Comparison of ENCODE assay signal across 30 cellular contexts in genomic region chr15:65551183-65551582, GRCh38.
DNase-seq lines count a peak whose midpoint lies in the region; ATAC-seq and TF ChIP-seq lines count a peak whose summit lies in the region.
"Had no signal": no experiment of that assay in that cellular context is flagged by ENCODE, and none has a peak within 500 bp of the region (broad histone marks: within the 10 kb centered on the region; RNA-seq: fewer than 3 reads in every experiment).

No MANE protein-coding gene starts in this region.

- H3K9me3 Mint-ChIP-seq in stimulated activated naive CD8-positive, alpha-beta T cell treated with anti-CD3 and anti-CD28 coated beads, Interleukin-15, Interleukin-2, amounts not matched to agents 100 ng/mL and 50 ng/mL, for 24 hours: no peaks in the 10 kb centered on the region
- no peaks in the 10 kb centered on the region for H3K9me3 Mint-ChIP-seq in stimulated activated naive CD8-positive, alpha-beta T cell treated with anti-CD3 and anti-CD28 coated beads, Interleukin-15, amount 100 ng/mL, for 72 hours
- peaks cover 4% of the 10 kb centered on the region for H3K9me3 Mint-ChIP-seq in nephron progenitor cell
- H3K9me3 Mint-ChIP-seq: activated CD4-positive, alpha-beta T cell treated with anti-CD3 and anti-CD28 coated beads, Interleukin-2, amount 10 ng/mL, durations not matched to agents 24 days and 14 days; activated naive CD4-positive, alpha-beta T cell treated with anti-CD3 and anti-CD28 coated beads, Interleukin-2, amount 10 ng/mL, durations not matched to agents 7 days and 5 days; natural killer cell had no signal

- peak overlapping the region; percentile 45 for H3K27ac Mint-ChIP-seq in stimulated activated naive CD8-positive, alpha-beta T cell treated with anti-CD3 and anti-CD28 coated beads, Interleukin-15, Interleukin-2, amounts not matched to agents 100 ng/mL and 50 ng/mL, for 24 hours
- H3K27ac Mint-ChIP-seq in stimulated activated naive CD8-positive, alpha-beta T cell treated with anti-CD3 and anti-CD28 coated beads, Interleukin-15, amount 100 ng/mL, for 72 hours: peak overlapping the region in 1 of 2 donors; percentile 38
- H3K27ac Mint-ChIP-seq in nephron progenitor cell: peak overlapping the region; percentile 73
- H3K27ac Mint-ChIP-seq: activated naive CD4-positive, alpha-beta T cell treated with anti-CD3 and anti-CD28 coated beads, Interleukin-2, amount 10 ng/mL, durations not matched to agents 7 days and 5 days; B cell had no signal

- peak overlapping the region; percentile 28 for H3K4me3 ChIP-seq in choroid plexus epithelial cell (ENCODE audit: low read depth, low read length)
- H3K4me3 ChIP-seq: coronary artery, GM23248, Peyer's patch, smooth muscle cell, thoracic aorta, uterus had no signal

- no peak overlapping the region for H3K4me3 Mint-ChIP-seq in stimulated activated naive CD8-positive, alpha-beta T cell treated with anti-CD3 and anti-CD28 coated beads, Interleukin-15, Interleukin-2, amounts not matched to agents 100 ng/mL and 50 ng/mL, for 24 hours
- H3K4me3 Mint-ChIP-seq in stimulated activated naive CD8-positive, alpha-beta T cell treated with anti-CD3 and anti-CD28 coated beads, Interleukin-15, amount 100 ng/mL, for 72 hours: no peak overlapping the region
- no peak overlapping the region for H3K4me3 Mint-ChIP-seq in nephron progenitor cell
- H3K4me3 Mint-ChIP-seq: activated CD4-positive, alpha-beta T cell treated with anti-CD3 and anti-CD28 coated beads, Interleukin-2, amount 10 ng/mL, durations not matched to agents 24 days and 14 days; activated naive CD4-positive, alpha-beta T cell treated with anti-CD3 and anti-CD28 coated beads, Interleukin-2, amount 10 ng/mL, durations not matched to agents 7 days and 5 days; B cell; natural killer cell had no signal

- no peaks in the 10 kb centered on the region for H3K27me3 Mint-ChIP-seq in stimulated activated naive CD8-positive, alpha-beta T cell treated with anti-CD3 and anti-CD28 coated beads, Interleukin-15, Interleukin-2, amounts not matched to agents 100 ng/mL and 50 ng/mL, for 24 hours
- H3K27me3 Mint-ChIP-seq in stimulated activated naive CD8-positive, alpha-beta T cell treated with anti-CD3 and anti-CD28 coated beads, Interleukin-15, amount 100 ng/mL, for 72 hours: no peaks in the 10 kb centered on the region
- H3K27me3 Mint-ChIP-seq in nephron progenitor cell (ENCODE audit: low read depth, poor library complexity): no peaks in the 10 kb centered on the region
- H3K27me3 Mint-ChIP-seq: activated CD4-positive, alpha-beta T cell treated with anti-CD3 and anti-CD28 coated beads, Interleukin-2, amount 10 ng/mL, durations not matched to agents 24 days and 14 days; activated naive CD4-positive, alpha-beta T cell treated with anti-CD3 and anti-CD28 coated beads, Interleukin-2, amount 10 ng/mL, durations not matched to agents 7 days and 5 days; B cell had no signal

- TF ChIP-seq CTCF in choroid plexus epithelial cell (conservative IDR thresholded peaks at IDR 0.05; ENCODE audit: low read depth, low read length): no peak
- no peak for TF ChIP-seq CTCF in nephron progenitor cell (IDR thresholded peaks at IDR 0.05)

- ATAC-seq in stimulated activated naive CD8-positive, alpha-beta T cell treated with anti-CD3 and anti-CD28 coated beads, Interleukin-15, amount 100 ng/mL, for 72 hours: no peak
- ATAC-seq: HepG2, left ventricle myocardium superior, natural killer cell had no signal

- H3K36me3 Mint-ChIP-seq in stimulated activated naive CD8-positive, alpha-beta T cell treated with anti-CD3 and anti-CD28 coated beads, Interleukin-15, Interleukin-2, amounts not matched to agents 100 ng/mL and 50 ng/mL, for 24 hours (ENCODE audit: low read depth): peaks cover 47% of the 10 kb centered on the region
- peaks cover 62% of the 10 kb centered on the region for H3K36me3 Mint-ChIP-seq in nephron progenitor cell (ENCODE audit: low read depth)
- H3K36me3 Mint-ChIP-seq: natural killer cell had no signal

- peaks cover 19% of the 10 kb centered on the region for H3K4me1 Mint-ChIP-seq in stimulated activated naive CD8-positive, alpha-beta T cell treated with anti-CD3 and anti-CD28 coated beads, Interleukin-15, Interleukin-2, amounts not matched to agents 100 ng/mL and 50 ng/mL, for 24 hours (ENCODE audit: low read depth)
- peaks cover 18% of the 10 kb centered on the region for H3K4me1 Mint-ChIP-seq in stimulated activated naive CD8-positive, alpha-beta T cell treated with anti-CD3 and anti-CD28 coated beads, Interleukin-15, amount 100 ng/mL, for 72 hours
- peaks cover 19% of the 10 kb centered on the region for H3K4me1 Mint-ChIP-seq in nephron progenitor cell

- DNase-seq in stimulated activated naive CD8-positive, alpha-beta T cell treated with anti-CD3 and anti-CD28 coated beads, Interleukin-15, amount 100 ng/mL, for 72 hours: no peak
- DNase-seq in choroid plexus epithelial cell (ENCODE audit: low read depth) (no peak), nephron progenitor cell (no peak), inferior parietal cortex (ENCODE audit: extremely low spot score) (no peak), RPMI8226 (no peak), NCI-H82 treated with DMSO at 0.1 percent for 48 hours (lab: John Stamatoyannopoulos, UW; ENCODE audit: unreplicated experiment) (no peak), T-helper 1 cell (no peak)
- DNase-seq: activated CD4-positive, alpha-beta T cell treated with anti-CD3 and anti-CD28 coated beads, Interleukin-2, amount 10 ng/mL, durations not matched to agents 24 days and 14 days; activated naive CD4-positive, alpha-beta T cell treated with anti-CD3 and anti-CD28 coated beads, Interleukin-2, amount 10 ng/mL, durations not matched to agents 7 days and 5 days; amniotic stem cell; DMS 273 treated with DMSO at 0.1 percent for 48 hours; effector memory CD4-positive, alpha-beta T cell; islet precursor cell; left ventricle myocardium superior; natural killer cell; NCI-H2107; NCI-H446; NCI-H748 treated with DMSO at 0.1 percent for 48 hours; Peyer's patch; SHP77 treated with DMSO at 0.1 percent for 48 hours; stimulated activated CD4-positive, alpha-beta T cell treated with anti-CD3 and anti-CD28 coated beads, Interleukin-1b, Interleukin-23, amount 100 ng/mL, for 48 hours; stimulated activated naive CD4-positive, alpha-beta T cell treated with Interleukin-2 at 50 U/mL for 16 hours; uterus had no signal
